8 cellular contexts compared by ENCODE assay signal in the genomic region with DNA sequence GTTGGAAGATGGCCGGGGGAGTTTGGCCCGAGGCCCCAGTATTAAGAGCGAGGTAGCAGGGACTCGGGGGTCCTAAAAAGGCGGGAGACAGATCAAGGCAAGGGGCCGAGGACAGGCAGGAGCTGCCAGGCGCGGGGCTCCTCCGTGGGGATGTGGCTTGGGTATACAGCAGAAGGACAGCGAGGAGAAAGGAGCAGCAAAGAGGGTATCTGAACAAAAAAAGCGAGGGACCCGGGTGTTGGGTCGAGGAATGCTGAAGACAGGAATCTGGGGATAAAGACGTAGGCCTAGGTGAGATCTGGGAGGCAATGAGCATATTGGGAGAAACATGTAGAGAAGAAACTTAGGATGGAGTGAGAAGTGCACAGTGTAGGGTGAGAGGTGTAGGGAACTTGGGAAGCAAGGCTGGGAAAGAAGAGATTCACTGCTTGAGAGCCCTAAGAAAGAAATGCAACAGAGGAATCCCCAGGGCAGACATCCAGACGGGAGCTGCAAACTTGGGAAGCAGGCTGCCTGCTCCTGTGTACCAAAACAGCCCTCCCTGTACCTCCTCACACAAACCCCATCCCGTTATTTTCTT. TPM values are rescaled to one million over a fixed set of nuclear protein-coding genes. Genes with fewer than 3 reads are reported as not detected.
DNase-seq lines count a peak whose midpoint lies in the region; ATAC-seq and TF ChIP-seq lines count a peak whose summit lies in the region.

No MANE protein-coding gene starts in this region.

- peaks cover 13% of the 10 kb centered on the region for H3K27me3 Mint-ChIP-seq in neural progenitor cell (ENCODE audit: insufficient read depth, low read depth)

- TF ChIP-seq CTCF in fibroblast of mammary gland (conservative IDR thresholded peaks at IDR 0.05; ENCODE audit: control insufficient read depth, insufficient read depth, low read depth, low read length) (no peak), neural progenitor cell (IDR thresholded peaks at IDR 0.05) (no peak)

- peaks cover 4% of the 10 kb centered on the region for H3K4me1 ChIP-seq in neural progenitor cell

- H3K4me1 Mint-ChIP-seq in neural progenitor cell: peaks cover 14% of the 10 kb centered on the region

- peak overlapping the region; percentile 90 for H3K4me3 Mint-ChIP-seq in neural progenitor cell

- H2AFZ ChIP-seq in neural progenitor cell (replicated peaks): peak overlapping the region; percentile 60

- H3K27me3 ChIP-seq in neural progenitor cell: no peaks in the 10 kb centered on the region

- H4K20me1 ChIP-seq in neural progenitor cell (ENCODE audit: low read depth): no peaks in the 10 kb centered on the region

- DNase-seq in NCI-H1092 treated with DMSO at 0.1 percent for 48 hours (lab: John Stamatoyannopoulos, UW) (peak; percentile 37), NCI-H1092 (lab: John Stamatoyannopoulos, UW) (no peak), fibroblast of mammary gland (ENCODE audit: low read depth) (peak; percentile 14), neural progenitor cell (ENCODE audit: low spot score) (no peak), NCI-H187 treated with DMSO at 0.1 percent for 48 hours (lab: John Stamatoyannopoulos, UW) (no peak)

- peak overlapping the region; percentile 64 for H3K9ac ChIP-seq in neural progenitor cell

- H3F3A ChIP-seq in neural progenitor cell (ENCODE audit: low read depth): peaks cover 20% of the 10 kb centered on the region

- H3K27ac ChIP-seq in neural progenitor cell: peak overlapping the region; percentile 47

- peak overlapping the region; percentile 72 for H3K4me3 ChIP-seq in fibroblast of mammary gland (ENCODE audit: control insufficient read depth, low read depth, low read length)
- peak overlapping the region; percentile 69 for H3K4me3 ChIP-seq in neural progenitor cell

- peak overlapping the region; percentile 93 for H3K27ac Mint-ChIP-seq in neural progenitor cell

- H3K9me3 Mint-ChIP-seq in neural progenitor cell: no peaks in the 10 kb centered on the region

- H3K9me3 ChIP-seq in neural progenitor cell (ENCODE audit: low read depth): no peaks in the 10 kb centered on the region

- no peaks in the 10 kb centered on the region for H3K36me3 ChIP-seq in neural progenitor cell

- no peaks in the 10 kb centered on the region for H3K79me2 ChIP-seq in neural progenitor cell (ENCODE audit: low read depth)

- ATAC-seq in HG02678 (IDR thresholded peaks at IDR 0.05; ENCODE audit: unreplicated experiment) (peak; percentile 17), SK-N-SH treated with all-trans-retinoic acid at 6 μM for 48 hours (peak; percentile 72), HG03039 (IDR thresholded peaks at IDR 0.05; ENCODE audit: unreplicated experiment) (no peak)

- H3K36me3 Mint-ChIP-seq in neural progenitor cell: peaks cover 17% of the 10 kb centered on the region

- peak overlapping the region; percentile 85 for H3K4me2 ChIP-seq in neural progenitor cell

TF ChIP-seq in SK-N-SH treated with all-trans-retinoic acid at 6 μM for 48 hours, 23 proteins besides CTCF, POLR2A, EP300 and RAD21:
- TF ChIP-seq ISL1 (CRISPR knock-in tag; IDR thresholded peaks at IDR 0.05): no peak
- 0 out of 2 replicates have a peak, but pooled peaks have one; percentile 72 for TF ChIP-seq GLIS3 (CRISPR knock-in tag; IDR thresholded peaks at IDR 0.05)

RNA-seq across cellular contexts. Expression of gene SUOX, which starts 10.9 kb away (rescaled TPM):
- total RNA-seq in neural progenitor cell (ENCODE audit: low replicate concordance): 17.5 and 35.5 TPM in 2 replicates

RNA-seq across cellular contexts. Expression of gene IKZF4, which starts 12.9 kb away (rescaled TPM):
- total RNA-seq in neural progenitor cell (ENCODE audit: low replicate concordance): 2.1 and 4.4 TPM in 2 replicates

RNA-seq across cellular contexts. Expression of gene RPS26, which starts 33.7 kb away (rescaled TPM):
- total RNA-seq in neural progenitor cell (ENCODE audit: low replicate concordance): 721 and 819 TPM in 2 replicates

RNA-seq across cellular contexts. Expression of gene RAB5B, which starts 34.1 kb away (rescaled TPM):
- total RNA-seq in neural progenitor cell (ENCODE audit: low replicate concordance): 62.9 and 64.5 TPM in 2 replicates

RNA-seq across cellular contexts. Expression of gene CDK2, which starts 41.4 kb away (rescaled TPM):
- 46.5 and 52.2 TPM in 2 replicates for total RNA-seq in neural progenitor cell (ENCODE audit: low replicate concordance)

Comparison
In these comparisons a context has a peak if more than half of its experiments do, and no peak if none do; other contexts are left out.
1. DNase-seq: peak in NCI-H1092 treated with DMSO at 0.1 percent for 48 hours (single experiment) and fibroblast of mammary gland (single experiment); none in NCI-H1092 (single experiment), neural progenitor cell (single experiment) and NCI-H187 treated with DMSO at 0.1 percent for 48 hours (single experiment).